Comparison of ENCODE assay signal across 8 cellular contexts in genomic region chr13:33676700-33677048, GRCh38.
DNase-seq lines count a peak whose midpoint lies in the region; ATAC-seq, FAIRE-seq and TF ChIP-seq lines count a peak whose summit lies in the region.

No MANE protein-coding gene starts in this region.

- DNase-seq in H4 (ENCODE audit: low spot score) (peak; percentile 28), NCI-H82 (lab: John Stamatoyannopoulos, UW) (peak; percentile 89), breast epithelium (ENCODE audit: low spot score in 2 of 2) (peak; percentile 55 to 69), HepG2 (ENCODE audit: low spot score) (peak; percentile 88), suprapubic skin (ENCODE audit: low spot score in 2 of 2) (no peak)

- peak overlapping the region; percentile 73 for H3K9ac ChIP-seq in HepG2 (ENCODE audit: insufficient read depth, low read depth, low read length)

- peak; percentile 84 for ATAC-seq in HepG2
- ATAC-seq in GM21423 (IDR thresholded peaks at IDR 0.05; ENCODE audit: unreplicated experiment), result no peak
- ATAC-seq in HG03457 (IDR thresholded peaks at IDR 0.05; ENCODE audit: unreplicated experiment), result no peak

- 0 out of 2 replicates have a peak overlapping the region, but pooled peaks have one; percentile 19 for H3K27ac ChIP-seq in C4-2B
- H3K27ac ChIP-seq in breast epithelium, result peak overlapping the region; percentile 54 to 59
- H3K27ac ChIP-seq in HepG2 (ENCODE audit: extremely low read length, insufficient read depth, low read length), result peak overlapping the region; percentile 99
- H3K27ac ChIP-seq in suprapubic skin, result peak overlapping the region; percentile 8

- TF ChIP-seq EP300 in HepG2 (IDR thresholded peaks at IDR 0.05; ENCODE audit: low read depth in 2 of 2, low read length in 2 of 2) (0 out of 4 replicates have a peak, but pooled peaks of 1 of the 2 experiments have one; percentile 14), HepG2 (CRISPR knock-in tag; IDR thresholded peaks at IDR 0.05; ENCODE audit: borderline replicate concordance) (no peak), suprapubic skin (IDR thresholded peaks at IDR 0.05) (no peak)

- no peak for TF ChIP-seq CTCF in C4-2B (conservative IDR thresholded peaks at IDR 0.05)
- no peak for TF ChIP-seq CTCF in breast epithelium (IDR thresholded peaks at IDR 0.05)
- no peak for TF ChIP-seq CTCF in HepG2 (CRISPR knock-in tag; IDR thresholded peaks at IDR 0.05)
- TF ChIP-seq CTCF in suprapubic skin (IDR thresholded peaks at IDR 0.05), result no peak

- in situ Hi-C loops in HepG2 (cut with HindIII; ENCODE audit: extremely low pct_ligation_motif_present, low pct_unique_long_range_greater_than_20kb), result loop anchor here (5.0 kb wide), 1 partner anchor 34 kb away; no protein-coding TSS in a partner anchor

- H3K36me3 ChIP-seq in breast epithelium, result no peaks in the 10 kb centered on the region
- H3K36me3 ChIP-seq in HepG2 (replicated peaks in 1 of 2; ENCODE audit: control insufficient read depth in 1 of 2, insufficient read depth in 2 of 2, low read length in 2 of 2), result no peaks in the 10 kb centered on the region
- H3K36me3 ChIP-seq in suprapubic skin, result no peaks in the 10 kb centered on the region

- intact Hi-C loops in breast epithelium (cut with DNase I; ENCODE audit: low total_unique reads) (no loop called here), HepG2 (cut with micrococcal nuclease; ENCODE audit: unreplicated experiment) (loop anchor here (1.0 kb wide), 1 partner anchor 34 kb away; no protein-coding TSS in a partner anchor)

- POLR2A ChIA-PET in HepG2 (lab: Yijun Ruan, JAX), result interaction anchor here (3.3 to 8.6 kb wide), 2 partner anchors 33 to 66 kb away, joined by 11 to 127 read pairs; no protein-coding TSS in a partner anchor

- H4K20me1 ChIP-seq in HepG2 (ENCODE audit: insufficient read depth, low read length), result no peaks in the 10 kb centered on the region

- BruUV-seq in HepG2 (replicated peaks; lab: Mats Ljungman, UMichigan), result no TSS peak

- CTCF ChIA-PET in HepG2 (lab: Yijun Ruan, JAX; ENCODE audit: low intra/inter-chr PET ratio, low total read pairs), result no interaction called here

- H3K27me3 ChIP-seq in breast epithelium, result no peaks in the 10 kb centered on the region
- no peaks in the 10 kb centered on the region; a peak in 2 of 5 replicates for H3K27me3 ChIP-seq in HepG2 (ENCODE audit: control insufficient read depth in 1 of 2, insufficient read depth in 2 of 2, low read length in 2 of 2)
- no peaks in the 10 kb centered on the region for H3K27me3 ChIP-seq in suprapubic skin

- peak overlapping the region; percentile 2 for H2AFZ ChIP-seq in HepG2 (ENCODE audit: low read length)

- H3K4me3 ChIP-seq in breast epithelium, result peak overlapping the region; percentile 37 to 62 (median 52)
- H3K4me3 ChIP-seq in HepG2 (replicated peaks in 1 of 3; ENCODE audit: insufficient read depth in 1 of 3, low read depth in 2 of 3, low read length in 3 of 3), result peak overlapping the region; percentile 58 to 68 (median 65); a peak in 5 of 6 replicates
- peak overlapping the region; percentile 45 for H3K4me3 ChIP-seq in suprapubic skin

- H3K4me1 ChIP-seq in breast epithelium (no peaks in the 10 kb centered on the region), HepG2 (ENCODE audit: insufficient read depth, low read length) (peaks cover 83% of the 10 kb centered on the region), suprapubic skin (peaks cover 11% of the 10 kb centered on the region)

- 2% methylated on average over 3 of the region's 3 CpGs for WGBS in HepG2 (ENCODE audit: low lambda C conversion rate)
- 4% methylated on average over 3 of the region's 3 CpGs for WGBS in suprapubic skin

- H3K79me2 ChIP-seq in HepG2 (ENCODE audit: insufficient read depth, low read length), result peaks cover 46% of the 10 kb centered on the region

- no peak for TF ChIP-seq POLR2A in breast epithelium (IDR thresholded peaks at IDR 0.05)
- TF ChIP-seq POLR2A in HepG2 (IDR thresholded peaks at IDR 0.05; ENCODE audit: insufficient read depth in 1 of 2, low read depth in 2 of 2, low read length in 2 of 2), result 0 out of 4 replicates have a peak, but pooled peaks have one; percentile 2 to 27
- no peak for TF ChIP-seq POLR2A in suprapubic skin (IDR thresholded peaks at IDR 0.05)

- peak overlapping the region; percentile 72 for H3K4me2 ChIP-seq in HepG2 (ENCODE audit: low read depth, low read length)

- no peaks in the 10 kb centered on the region for H3K9me3 ChIP-seq in breast epithelium
- H3K9me3 ChIP-seq in HepG2 (ENCODE audit: low read length), result no peaks in the 10 kb centered on the region
- H3K9me3 ChIP-seq in suprapubic skin, result no peaks in the 10 kb centered on the region

- peak; percentile 74 for FAIRE-seq in HepG2 (lab: Jason Lieb, UNC)

- TF ChIP-seq RAD21 in HepG2 (CRISPR knock-in tag; IDR thresholded peaks at IDR 0.05), result no peak

TF ChIP-seq in HepG2, 621 proteins besides CTCF, POLR2A, EP300 and RAD21 (continues in another document):
- TF ChIP-seq HMGA1 (CRISPR knock-in tag; conservative IDR thresholded peaks at IDR 0.05) (no peak), ZFP91 (CRISPR knock-in tag; IDR thresholded peaks at IDR 0.05; ENCODE audit: borderline replicate concordance) (no peak), KDM3A (CRISPR knock-in tag; IDR thresholded peaks at IDR 0.05; ENCODE audit: low read depth) (no peak), ZHX2 (IDR thresholded peaks at IDR 0.05; ENCODE audit: low read depth) (no peak), ZHX2 (CRISPR knock-in tag; IDR thresholded peaks at IDR 0.05; ENCODE audit: borderline replicate concordance) (no peak), ZNF24 (IDR thresholded peaks at IDR 0.05) (no peak), ZNF552 (CRISPR knock-in tag; IDR thresholded peaks at IDR 0.05; ENCODE audit: borderline replicate concordance) (no peak), ZNF251 (CRISPR knock-in tag; IDR thresholded peaks at IDR 0.05) (no peak), CREM (IDR thresholded peaks at IDR 0.05) (0 out of 2 replicates have a peak, but pooled peaks have one; percentile 34), CREM (CRISPR knock-in tag; IDR thresholded peaks at IDR 0.05) (no peak), MIER2 (CRISPR knock-in tag; IDR thresholded peaks at IDR 0.05) (no peak)

Comparison
In these comparisons a context has a peak if more than half of its experiments do, and no peak if none do; other contexts are left out.
1. H3K27ac ChIP-seq: peak in every context shown above with its lines; median percentile 99 in HepG2; 56 in breast epithelium; 19 in C4-2B; 8 in suprapubic skin.
2. DNase-seq: peak in H4 (single experiment), NCI-H82 (single experiment), breast epithelium (2 of 2) and HepG2 (single experiment); none in suprapubic skin (0 of 2).
3. POLR2A ChIP-seq: peak in HepG2 (2 of 2); none in breast epithelium (single experiment) and suprapubic skin (0 of 2).
4. Peak in every context shown above with its lines, with median percentiles within 50 percentile points of each other: H3K4me3 ChIP-seq.